ENCODE assay signal across 14 cellular contexts in genomic region chr10:34432589-34432988, GRCh38.
"Had no signal": no experiment of that assay in that cellular context is flagged by ENCODE, and none has a peak within 500 bp of the region (broad histone marks: within the 10 kb centered on the region; RNA-seq: fewer than 3 reads in every experiment).

No MANE protein-coding gene starts in this region.

- H3K9me3 Mint-ChIP-seq: activated T-helper 1 cell treated with anti-CD3 and anti-CD28 coated beads, Interleukin-12 subunit alpha, Interleukin-12 subunit beta, Interleukin-2, Interleukin-4 antibody, amounts not matched to agents 30 ng/mL and 10 ng/mL and 1 ng/mL, durations not matched to agents 14 hours and 24 hours and 36 hours; naive B cell; T-helper 2 cell treated with Interferon-gamma antibody and Interleukin-4, amounts not matched to agents 5 μg/mL and 100 μg/mL, for 36 hours had no signal

- H3K27ac Mint-ChIP-seq: activated T-helper 1 cell treated with anti-CD3 and anti-CD28 coated beads, Interleukin-12 subunit alpha, Interleukin-12 subunit beta, Interleukin-2, Interleukin-4 antibody, amounts not matched to agents 30 ng/mL and 10 ng/mL and 1 ng/mL, durations not matched to agents 14 hours and 24 hours and 36 hours; naive B cell; T-helper 2 cell treated with Interferon-gamma antibody and Interleukin-4, amounts not matched to agents 5 μg/mL and 100 μg/mL, for 36 hours had no signal

- H3K27me3 ChIP-seq: hepatocyte, transverse colon had no signal

- H3K9me3 ChIP-seq: transverse colon had no signal

- H3K36me3 ChIP-seq: transverse colon had no signal

- H3K4me3 Mint-ChIP-seq: activated T-helper 1 cell treated with anti-CD3 and anti-CD28 coated beads, Interleukin-12 subunit alpha, Interleukin-12 subunit beta, Interleukin-2, Interleukin-4 antibody, amounts not matched to agents 30 ng/mL and 10 ng/mL and 1 ng/mL, durations not matched to agents 14 hours and 24 hours and 36 hours; naive B cell; T-helper 2 cell treated with Interferon-gamma antibody and Interleukin-4, amounts not matched to agents 5 μg/mL and 100 μg/mL, for 36 hours had no signal

- H3K4me3 ChIP-seq: hepatocyte, transverse colon had no signal

- H3K27me3 Mint-ChIP-seq: naive B cell had no signal

- H3K4me1 Mint-ChIP-seq: naive B cell had no signal

- DNase-seq: activated CD4-positive, alpha-beta T cell treated with anti-CD3 and anti-CD28 coated beads, Interleukin-2, amount 50 U/mL, for 1 hour; anterior cingulate cortex; erythroblast; islet precursor cell; naive B cell; stimulated activated CD4-positive, alpha-beta T cell treated with anti-CD3 and anti-CD28 coated beads, Interleukin-15, amount 100 ng/mL, for 24 hours; stimulated activated CD4-positive, alpha-beta T cell treated with anti-CD3 and anti-CD28 coated beads, Interleukin-4, amount 100 ng/mL, for 1 hour; stimulated activated naive CD4-positive, alpha-beta T cell; substantia nigra; SW 1271; transverse colon had no signal

- H3K27ac ChIP-seq: hepatocyte, transverse colon had no signal

- H3K36me3 Mint-ChIP-seq: naive B cell had no signal
